8 cellular contexts compared by ENCODE assay signal in the genomic region with DNA sequence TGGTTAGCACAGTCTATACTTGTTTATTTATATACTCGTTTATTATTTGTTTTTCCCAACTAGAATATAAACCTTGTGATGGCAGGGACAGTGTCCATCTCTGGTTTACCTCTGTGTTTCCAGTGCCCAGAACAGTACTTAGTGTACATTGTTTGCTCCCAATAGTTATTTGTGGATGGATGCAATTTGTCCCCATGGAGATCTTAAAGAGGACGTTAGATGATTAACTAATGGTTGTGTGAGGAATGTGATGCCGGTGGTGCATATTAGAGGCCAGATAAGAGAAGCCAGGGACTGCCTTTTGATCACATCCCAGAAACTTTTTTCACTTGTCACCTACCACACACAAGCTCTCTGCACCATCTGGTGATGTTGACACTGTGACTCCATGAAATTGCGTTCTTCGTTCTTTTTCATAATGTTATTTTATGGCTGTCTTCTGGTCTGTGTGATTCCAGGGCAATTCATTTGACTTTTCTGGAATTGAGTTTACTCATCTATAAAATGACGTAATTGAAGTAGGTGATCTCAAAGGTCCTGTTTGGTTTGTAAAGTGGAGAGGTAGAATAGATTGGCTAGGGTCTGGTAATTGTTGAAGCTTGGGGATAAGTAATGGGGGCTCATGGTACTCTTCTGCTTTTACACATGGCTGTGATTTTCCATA. TPM values are rescaled to one million over a fixed set of nuclear protein-coding genes. Genes with fewer than 3 reads are reported as not detected.
DNase-seq lines count a peak whose midpoint lies in the region; ATAC-seq and TF ChIP-seq lines count a peak whose summit lies in the region.

No MANE protein-coding gene starts in this region.

- H3K4me1 ChIP-seq in RWPE2 (ENCODE audit: insufficient read depth, poor library complexity, severe bottlenecking), result peaks cover 8% of the 10 kb centered on the region
- H3K4me1 ChIP-seq in psoas muscle, result peaks cover 24% of the 10 kb centered on the region

- ATAC-seq in RWPE2 (ENCODE audit: low read depth) (no peak), psoas muscle (no peak), GM21717 (IDR thresholded peaks at IDR 0.05; ENCODE audit: unreplicated experiment) (no peak), GM19463 (IDR thresholded peaks at IDR 0.05; ENCODE audit: unreplicated experiment) (no peak)

- DNase-seq in RWPE2 (ENCODE audit: low spot score), result no peak
- DNase-seq in fibroblast of pulmonary artery (ENCODE audit: low read depth), result no peak
- no peak for DNase-seq in psoas muscle
- DNase-seq in activated CD4-positive, CD25-positive, alpha-beta regulatory T cell (lab: John Stamatoyannopoulos, UW), result no peak
- no peak for DNase-seq in HK-2 (ENCODE audit: unreplicated experiment)

- H3K27me3 ChIP-seq in RWPE2 (ENCODE audit: insufficient read depth, poor library complexity, severe bottlenecking) (no peaks in the 10 kb centered on the region), psoas muscle (ENCODE audit: insufficient read depth in 3 of 3, low read length in 2 of 3) (no peaks in the 10 kb centered on the region)

- H3K36me3 ChIP-seq in RWPE2 (ENCODE audit: low read depth) (peaks cover 18% of the 10 kb centered on the region), psoas muscle (ENCODE audit: insufficient read depth in 1 of 2, low read depth in 1 of 2) (peaks cover 0 to 16% of the 10 kb centered on the region in 2 donors)

- no peak for TF ChIP-seq CTCF in RWPE2 (IDR thresholded peaks at IDR 0.05; ENCODE audit: poor library complexity, severe bottlenecking)
- TF ChIP-seq CTCF in fibroblast of pulmonary artery (IDR thresholded peaks at IDR 0.05; ENCODE audit: low read length, missing control alignments), result no peak
- TF ChIP-seq CTCF in psoas muscle (IDR thresholded peaks at IDR 0.05), result no peak

- 57 to 66% (median 63%) methylated on average over 6 of the region's 6 CpGs for WGBS in psoas muscle, 3 donors

- H3K9me3 ChIP-seq in RWPE2 (ENCODE audit: severe bottlenecking) (no peaks in the 10 kb centered on the region), psoas muscle (no peaks in the 10 kb centered on the region)

- H3K4me3 ChIP-seq in GM08714 (ENCODE audit: low read length), result peak overlapping the region; percentile 89
- H3K4me3 ChIP-seq in RWPE2 (ENCODE audit: severe bottlenecking), result peak overlapping the region; percentile 88
- H3K4me3 ChIP-seq in fibroblast of pulmonary artery (replicated peaks; ENCODE audit: low read depth, low read length), result peak overlapping the region; percentile 97
- peak overlapping the region; percentile 92 for H3K4me3 ChIP-seq in psoas muscle

- H3K27ac ChIP-seq in RWPE2 (ENCODE audit: poor library complexity, severe bottlenecking) (no peak overlapping the region), psoas muscle (no peak overlapping the region)

- intact Hi-C loops in psoas muscle (cut with DNase I), result no loop called here

RNA-seq across cellular contexts. Expression of gene COX10, which starts 1.2 kb away (rescaled TPM):
- total RNA-seq in psoas muscle, result 10 to 100 TPM; 31.5 to 77.1 (median 43.9) TPM
- 10 to 100 TPM; 60.5 to 74.7 (median 71.4) TPM for polyA plus RNA-seq in psoas muscle
